ENCODE assay signal across 2 cellular contexts in the genomic region with DNA sequence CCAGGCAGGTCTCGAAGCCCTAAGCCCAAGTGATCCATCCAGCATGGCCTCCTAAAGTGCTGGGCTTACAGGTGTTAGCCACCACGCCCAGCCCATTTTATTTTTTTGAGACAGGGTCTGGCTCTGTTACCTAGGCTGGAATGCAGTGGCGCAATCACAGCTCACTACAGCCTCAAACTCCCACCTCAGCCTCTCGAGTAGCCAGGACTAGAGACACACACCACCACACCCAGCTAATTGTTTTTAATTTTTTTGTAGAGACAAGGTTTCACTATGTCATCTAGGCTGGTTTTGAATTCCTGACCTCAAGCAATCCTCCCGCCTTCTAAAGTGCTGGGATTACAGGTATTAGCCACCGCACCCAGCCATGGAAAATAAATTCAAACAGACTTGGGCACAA.
TF ChIP-seq lines count a peak whose summit lies in the region.

No MANE protein-coding gene starts in this region.

TF ChIP-seq in GM23338, 12 proteins besides CTCF, POLR2A, EP300 and RAD21:
- no peak for TF ChIP-seq ZNF462 (CRISPR knock-in tag; IDR thresholded peaks at IDR 0.05)
- TF ChIP-seq REST (IDR thresholded peaks at IDR 0.05; ENCODE audit: unreplicated experiment) = no peak
- no peak for TF ChIP-seq ETS1 (IDR thresholded peaks at IDR 0.05)
- no peak for TF ChIP-seq POLR2AphosphoS5 (IDR thresholded peaks at IDR 0.05; ENCODE audit: low read depth)
- TF ChIP-seq NANOG (IDR thresholded peaks at IDR 0.05; ENCODE audit: borderline replicate concordance) = no peak
- TF ChIP-seq JUNB (IDR thresholded peaks at IDR 0.05; ENCODE audit: unreplicated experiment) = no peak
- TF ChIP-seq ZNF114 (CRISPR knock-in tag; IDR thresholded peaks at IDR 0.05) = no peak
- no peak for TF ChIP-seq CREB1 (CRISPR knock-in tag; IDR thresholded peaks at IDR 0.05; ENCODE audit: low read depth)
- no peak for TF ChIP-seq EZH2 (IDR thresholded peaks at IDR 0.05; ENCODE audit: low read depth, unreplicated experiment)

TF ChIP-seq in SK-N-SH, 30 proteins besides CTCF, POLR2A, EP300 and RAD21 (continued from another document):
- TF ChIP-seq, protein P1, sequence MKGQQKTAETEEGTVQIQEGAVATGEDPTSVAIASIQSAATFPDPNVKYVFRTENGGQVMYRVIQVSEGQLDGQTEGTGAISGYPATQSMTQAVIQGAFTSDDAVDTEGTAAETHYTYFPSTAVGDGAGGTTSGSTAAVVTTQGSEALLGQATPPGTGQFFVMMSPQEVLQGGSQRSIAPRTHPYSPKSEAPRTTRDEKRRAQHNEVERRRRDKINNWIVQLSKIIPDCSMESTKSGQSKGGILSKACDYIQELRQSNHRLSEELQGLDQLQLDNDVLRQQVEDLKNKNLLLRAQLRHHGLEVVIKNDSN (IDR thresholded peaks at IDR 0.05; ENCODE audit: borderline replicate concordance, low read depth) = no peak
- TF ChIP-seq MEF2A (IDR thresholded peaks at IDR 0.05; ENCODE audit: borderline replicate concordance, low read depth) (no peak), GATA2 (CRISPR knock-in tag; IDR thresholded peaks at IDR 0.05) (no peak)
